In the genomic region with DNA sequence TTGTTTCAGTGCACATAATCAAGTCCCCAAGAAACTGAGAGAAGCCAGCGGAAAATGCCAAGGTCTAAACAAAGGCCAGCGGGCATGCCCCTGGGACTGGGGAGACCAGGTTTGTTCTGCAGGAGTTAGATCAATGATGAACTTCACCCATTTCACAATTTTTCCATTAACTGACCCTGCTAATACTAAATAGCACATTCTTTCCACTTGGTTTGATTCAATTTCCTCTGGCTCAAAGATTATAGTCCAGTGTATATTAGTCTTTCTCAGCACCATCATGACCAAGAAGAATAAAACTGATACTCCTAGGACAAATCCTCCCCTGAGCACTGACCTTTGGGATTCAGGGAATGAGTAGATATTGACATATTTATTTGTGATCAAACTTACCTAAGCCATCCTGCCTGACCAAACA, we compare ENCODE assay signal across 1 cellular context.
TF ChIP-seq lines count a peak whose summit lies in the region.

No MANE protein-coding gene starts in this region.

TF ChIP-seq in SK-N-SH treated with all-trans-retinoic acid at 6 μM for 48 hours, 23 proteins besides CTCF, POLR2A, EP300 and RAD21 (continued from another document):
- TF ChIP-seq, protein P1, sequence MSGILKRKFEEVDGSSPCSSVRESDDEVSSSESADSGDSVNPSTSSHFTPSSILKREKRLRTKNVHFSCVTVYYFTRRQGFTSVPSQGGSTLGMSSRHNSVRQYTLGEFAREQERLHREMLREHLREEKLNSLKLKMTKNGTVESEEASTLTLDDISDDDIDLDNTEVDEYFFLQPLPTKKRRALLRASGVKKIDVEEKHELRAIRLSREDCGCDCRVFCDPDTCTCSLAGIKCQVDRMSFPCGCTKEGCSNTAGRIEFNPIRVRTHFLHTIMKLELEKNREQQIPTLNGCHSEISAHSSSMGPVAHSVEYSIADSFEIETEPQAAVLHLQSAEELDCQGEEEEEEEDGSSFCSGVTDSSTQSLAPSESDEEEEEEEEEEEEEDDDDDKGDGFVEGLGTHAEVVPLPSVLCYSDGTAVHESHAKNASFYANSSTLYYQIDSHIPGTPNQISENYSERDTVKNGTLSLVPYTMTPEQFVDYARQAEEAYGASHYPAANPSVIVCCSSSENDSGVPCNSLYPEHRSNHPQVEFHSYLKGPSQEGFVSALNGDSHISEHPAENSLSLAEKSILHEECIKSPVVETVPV (CRISPR knock-in tag; IDR thresholded peaks at IDR 0.05) = no peak
- no peak for TF ChIP-seq ESRRG (CRISPR knock-in tag; IDR thresholded peaks at IDR 0.05)
